1 cellular context compared by ENCODE assay signal in genomic region chr14:50892255-50892654, GRCh38.
A peak's percentile ranks its signal among the peaks of the same experiment; 100 is the strongest.
TF ChIP-seq lines count a peak whose summit lies in the region.

No MANE protein-coding gene starts in this region.

TF ChIP-seq in HepG2, 621 proteins besides CTCF, POLR2A, EP300 and RAD21 (continued from another document and continues in another):
- TF ChIP-seq PRDM10 (CRISPR knock-in tag; IDR thresholded peaks at IDR 0.05; ENCODE audit: low read depth) = no peak
- no peak for TF ChIP-seq ZBTB8A (CRISPR knock-in tag; IDR thresholded peaks at IDR 0.05; ENCODE audit: borderline replicate concordance, low read depth)
- TF ChIP-seq HIVEP1 (CRISPR knock-in tag; IDR thresholded peaks at IDR 0.05) = no peak
- TF ChIP-seq FOXK1 (CRISPR knock-in tag; IDR thresholded peaks at IDR 0.05; ENCODE audit: borderline replicate concordance, low read depth) = peak; percentile 34; the same call in 1 of the 2 replicates
- TF ChIP-seq UBTF (CRISPR knock-in tag; IDR thresholded peaks at IDR 0.05) = no peak
- 0 out of 2 replicates have a peak, but pooled peaks have one; percentile 45 for TF ChIP-seq TARDBP (CRISPR knock-in tag; IDR thresholded peaks at IDR 0.05)
- TF ChIP-seq SRY (CRISPR knock-in tag; IDR thresholded peaks at IDR 0.05) = no peak
- TF ChIP-seq ZNF318 (CRISPR knock-in tag; IDR thresholded peaks at IDR 0.05) = no peak
- no peak for TF ChIP-seq SNRNP70 (IDR thresholded peaks at IDR 0.05; ENCODE audit: low read depth, low read length)
- TF ChIP-seq ZNF616 (CRISPR knock-in tag; IDR thresholded peaks at IDR 0.05; ENCODE audit: low read depth) = no peak
- no peak for TF ChIP-seq THAP7 (CRISPR knock-in tag; IDR thresholded peaks at IDR 0.05)
- no peak for TF ChIP-seq ZNF225 (CRISPR knock-in tag; IDR thresholded peaks at IDR 0.05)
- no peak for TF ChIP-seq FOSL1 (CRISPR knock-in tag; IDR thresholded peaks at IDR 0.05; ENCODE audit: borderline replicate concordance)
- no peak for TF ChIP-seq ZEB1 (IDR thresholded peaks at IDR 0.05; ENCODE audit: insufficient replicate concordance, low read depth)
- no peak; the same call in 1 of the 2 replicates for TF ChIP-seq ZNF292 (CRISPR knock-in tag; IDR thresholded peaks at IDR 0.05; ENCODE audit: borderline replicate concordance, low read depth)
- peak; percentile 22; the same call in 1 of the 2 replicates for TF ChIP-seq ZNF609 (CRISPR knock-in tag; IDR thresholded peaks at IDR 0.05; ENCODE audit: borderline replicate concordance)
- TF ChIP-seq SSRP1 (CRISPR knock-in tag; IDR thresholded peaks at IDR 0.05) = no peak
- TF ChIP-seq ZGPAT (CRISPR knock-in tag; IDR thresholded peaks at IDR 0.05) = no peak
- TF ChIP-seq ZBTB33 (CRISPR knock-in tag; IDR thresholded peaks at IDR 0.05) = no peak
- TF ChIP-seq TIGD3 (CRISPR knock-in tag; IDR thresholded peaks at IDR 0.05; ENCODE audit: borderline replicate concordance) = no peak
- TF ChIP-seq ATF7 (IDR thresholded peaks at IDR 0.05) = no peak
- TF ChIP-seq ATF7 (CRISPR knock-in tag; IDR thresholded peaks at IDR 0.05) = no peak
- TF ChIP-seq LCORL (IDR thresholded peaks at IDR 0.05) = no peak
- TF ChIP-seq LCORL (CRISPR knock-in tag; IDR thresholded peaks at IDR 0.05) = no peak
- TF ChIP-seq TP53 (CRISPR knock-in tag; conservative IDR thresholded peaks at IDR 0.05) = no peak
- TF ChIP-seq CHD2 (IDR thresholded peaks at IDR 0.05; ENCODE audit: low read depth, low read length) = no peak
- no peak for TF ChIP-seq IKZF4 (CRISPR knock-in tag; IDR thresholded peaks at IDR 0.05; ENCODE audit: borderline replicate concordance, low read depth, not compliant biosample characterization)
- TF ChIP-seq THYN1 (CRISPR knock-in tag; IDR thresholded peaks at IDR 0.05; ENCODE audit: borderline replicate concordance, low read depth) = no peak
- no peak for TF ChIP-seq FOXK2 (IDR thresholded peaks at IDR 0.05)
- no peak for TF ChIP-seq SOX13 (IDR thresholded peaks at IDR 0.05)
- peak in 1 of 2 experiments; percentile 74; a peak in 2 of 4 replicates for TF ChIP-seq SOX13 (CRISPR knock-in tag; conservative IDR thresholded peaks at IDR 0.05 in 1 of 2, IDR thresholded peaks at IDR 0.05 in 1 of 2)
